Comparison of ENCODE assay signal across 31 cellular contexts in the genomic region with DNA sequence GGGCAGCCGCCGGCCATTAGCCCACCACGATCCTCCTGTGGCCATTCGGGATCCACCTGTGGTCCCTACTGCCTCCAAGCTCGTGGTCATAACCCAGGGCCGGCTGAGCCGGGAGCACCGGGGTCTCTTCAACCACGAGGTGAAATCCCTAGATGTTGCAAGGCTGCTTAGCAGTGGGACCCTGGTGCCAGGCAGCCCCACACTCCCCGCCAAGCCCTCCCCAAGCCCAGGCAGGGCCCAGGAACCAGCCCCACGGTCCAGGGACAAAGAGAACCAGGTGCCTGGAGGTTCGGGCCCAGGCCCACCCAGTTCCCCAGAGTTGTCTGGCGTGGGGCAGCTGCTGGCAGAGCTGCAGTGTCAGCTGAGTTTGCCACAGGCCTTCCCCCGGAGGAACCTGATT. TPM values are rescaled to one million over a fixed set of nuclear protein-coding genes. Genes with fewer than 3 reads are reported as not detected.
"Had no signal": no experiment of that assay in that cellular context is flagged by ENCODE, and none has a peak within 500 bp of the region (broad histone marks: within the 10 kb centered on the region; RNA-seq: fewer than 3 reads in every experiment).

No MANE protein-coding gene starts in this region.

- FAIRE-seq: astrocyte, bronchial epithelial cell had no signal

- H3K36me3 ChIP-seq: brain microvascular endothelial cell, esophagus muscularis mucosa, gastrocnemius medialis, WERI-Rb-1 had no signal

- H3K27ac ChIP-seq: brain microvascular endothelial cell, coronary artery, dorsolateral prefrontal cortex, esophagus muscularis mucosa, foreskin keratinocyte, gastrocnemius medialis, WERI-Rb-1 had no signal

- H3K9me3 ChIP-seq: esophagus muscularis mucosa, gastrocnemius medialis had no signal

- ATAC-seq: activated CD4-positive, CD25-positive, alpha-beta regulatory T cell treated with anti-CD3 and anti-CD28 coated beads, Interleukin-2, amount 50 U/mL, for 24 hours; activated CD8-positive, alpha-beta T cell treated with anti-CD3 and anti-CD28 coated beads for 36 hours; activated T-cell treated with anti-CD3 and anti-CD28 coated beads, Interleukin-2, amount 50 U/mL, for 4 hours; activated T-helper 17 cell treated with anti-CD3 and anti-CD28 coated beads, Interleukin-2, amount 50 U/mL, for 72 hours; effector memory CD8-positive, alpha-beta T cell; foreskin keratinocyte; gastrocnemius medialis; T-helper 17 cell had no signal

- H3K27me3 ChIP-seq: brain microvascular endothelial cell, dorsolateral prefrontal cortex had no signal

- DNase-seq: activated B cell treated with CpG ODN at 0.5 μM for 24 hours; activated CD4-positive, alpha-beta T cell treated with anti-CD3 and anti-CD28 coated beads for 48 hours; activated CD4-positive, alpha-beta T cell treated with anti-CD3 and anti-CD28 coated beads, Interleukin-2, amount 50 U/mL, for 1 hour; activated CD4-positive, alpha-beta T cell treated with anti-CD3 and anti-CD28 coated beads, Interleukin-2, amount 50 U/mL, for 48 hours; activated CD8-positive, alpha-beta memory T cell treated with anti-CD3 and anti-CD28 coated beads for 24 hours; activated CD8-positive, alpha-beta T cell treated with anti-CD3 and anti-CD28 coated beads for 36 hours; activated effector memory CD4-positive, alpha-beta T cell treated with Interleukin-2 at 50 U/mL for 16 hours; activated gamma-delta T cell treated with Interleukin-2 at 50 U/mL for 16 hours; activated naive CD4-positive, alpha-beta T cell treated with anti-CD3 and anti-CD28 coated beads, Interleukin-2, amount 50 U/mL, for 16 hours; activated naive CD4-positive, alpha-beta T cell treated with Interleukin-2 at 50 U/mL for 16 hours; activated T-cell treated with anti-CD3 and anti-CD28 coated beads, Interleukin-2, amount 50 U/mL, for 4 hours; amniotic stem cell; anterior cingulate cortex; brain microvascular endothelial cell; dorsolateral prefrontal cortex; effector CD4-positive, alpha-beta T cell; effector memory CD8-positive, alpha-beta T cell; erythroblast; foreskin keratinocyte; gastrocnemius medialis; glutamatergic neuron; T-helper 1 cell; T-helper 17 cell; T1000; WERI-Rb-1 had no signal

- H3K4me3 ChIP-seq: coronary artery, dorsolateral prefrontal cortex, esophagus muscularis mucosa, gastrocnemius medialis had no signal

- H3K4me1 ChIP-seq: foreskin keratinocyte had no signal

RNA-seq across cellular contexts. Expression of a gene that starts 3.4 kb away (rescaled TPM):
- total RNA-seq: activated B cell treated with CpG ODN at 0.5 μM for 24 hours; activated T-cell treated with anti-CD3 and anti-CD28 coated beads, Interleukin-2, amount 50 U/mL, for 4 hours; astrocyte; esophagus muscularis mucosa; foreskin keratinocyte; T-helper 17 cell had no signal

RNA-seq across cellular contexts. Expression of a gene that starts 7.8 kb away (rescaled TPM):
- total RNA-seq: bronchial epithelial cell, gastrocnemius medialis had no signal
